Comparison of ENCODE assay signal across 31 cellular contexts in genomic region chr6:168188310-168188973, GRCh38.
"Had no signal": no experiment of that assay in that cellular context is flagged by ENCODE, and none has a peak within 500 bp of the region (broad histone marks: within the 10 kb centered on the region; RNA-seq: fewer than 3 reads in every experiment).

No MANE protein-coding gene starts in this region.

- H3K27ac ChIP-seq: ascending aorta, cardiac muscle cell, coronary artery, dorsolateral prefrontal cortex, heart right ventricle, left lung, spleen, tibial nerve, VCaP had no signal

- H3K27ac Mint-ChIP-seq: activated naive CD4-positive, alpha-beta T cell treated with anti-CD3 and anti-CD28 coated beads, Interleukin-2, amount 10 ng/mL, durations not matched to agents 7 days and 5 days; activated naive CD8-positive, alpha-beta T cell treated with anti-CD3 and anti-CD28 coated beads, Interleukin-2, amount 10 ng/mL, durations not matched to agents 7 days and 5 days; brain; nephron; progenitor cell of endocrine pancreas; T-helper 1 cell treated with Interleukin-12 subunit alpha and Interleukin-12 subunit beta and Interleukin-4 antibody, amounts not matched to agents 30 μg/mL and 1 μg/mL, for 36 hours had no signal

- DNase-seq: activated CD4-positive, alpha-beta T cell treated with anti-CD3 and anti-CD28 coated beads for 48 hours; activated CD4-positive, alpha-beta T cell treated with anti-CD3 and anti-CD28 coated beads, Interleukin-2, amount 50 U/mL, for 48 hours; activated gamma-delta T cell; activated naive CD4-positive, alpha-beta T cell treated with anti-CD3 and anti-CD28 coated beads, Interleukin-2, amount 10 ng/mL, durations not matched to agents 7 days and 5 days; activated naive CD8-positive, alpha-beta T cell treated with anti-CD3 and anti-CD28 coated beads, Interleukin-2, amount 10 ng/mL, durations not matched to agents 7 days and 5 days; activated T-cell treated with anti-CD3 and anti-CD28 coated beads, Interleukin-2, amount 50 U/mL, for 1 hour; effector memory CD4-positive, alpha-beta T cell; foreskin fibroblast; heart right ventricle; kidney glomerular epithelial cell; left lung; mesendoderm; SK-N-SH; spleen; stimulated activated naive CD4-positive, alpha-beta T cell; SW 1271; T-helper 9 cell had no signal

- H3K36me3 Mint-ChIP-seq: activated naive CD4-positive, alpha-beta T cell treated with anti-CD3 and anti-CD28 coated beads, Interleukin-2, amount 10 ng/mL, durations not matched to agents 7 days and 5 days; activated naive CD8-positive, alpha-beta T cell treated with anti-CD3 and anti-CD28 coated beads, Interleukin-2, amount 10 ng/mL, durations not matched to agents 7 days and 5 days; brain had no signal

- H3K4me1 Mint-ChIP-seq: activated naive CD4-positive, alpha-beta T cell treated with anti-CD3 and anti-CD28 coated beads, Interleukin-2, amount 10 ng/mL, durations not matched to agents 7 days and 5 days; activated naive CD8-positive, alpha-beta T cell treated with anti-CD3 and anti-CD28 coated beads, Interleukin-2, amount 10 ng/mL, durations not matched to agents 7 days and 5 days had no signal

- H3K9me3 ChIP-seq: ascending aorta, heart right ventricle, left lung, SK-N-SH, tibial nerve had no signal

- ATAC-seq: left lung had no signal

- H3K27me3 ChIP-seq: ascending aorta, cardiac muscle cell, tibial nerve had no signal

- H3K36me3 ChIP-seq: ascending aorta, cardiac muscle cell, heart right ventricle, left lung, spleen, tibial nerve had no signal

- H3K27me3 Mint-ChIP-seq: activated naive CD4-positive, alpha-beta T cell treated with anti-CD3 and anti-CD28 coated beads, Interleukin-2, amount 10 ng/mL, durations not matched to agents 7 days and 5 days; activated naive CD8-positive, alpha-beta T cell treated with anti-CD3 and anti-CD28 coated beads, Interleukin-2, amount 10 ng/mL, durations not matched to agents 7 days and 5 days had no signal

- FAIRE-seq: endothelial cell of umbilical vein, TTC549, urothelium cell line had no signal

- H3K4me3 ChIP-seq: ascending aorta, cardiac muscle cell, coronary artery, dorsolateral prefrontal cortex, heart right ventricle, left lung, lung, spleen, tibial nerve had no signal

- H3K4me1 ChIP-seq: ascending aorta, heart right ventricle, left lung, spleen, tibial nerve had no signal

- H3K4me3 Mint-ChIP-seq: activated naive CD4-positive, alpha-beta T cell treated with anti-CD3 and anti-CD28 coated beads, Interleukin-2, amount 10 ng/mL, durations not matched to agents 7 days and 5 days; activated naive CD8-positive, alpha-beta T cell treated with anti-CD3 and anti-CD28 coated beads, Interleukin-2, amount 10 ng/mL, durations not matched to agents 7 days and 5 days; brain; nephron; T-helper 1 cell treated with Interleukin-12 subunit alpha and Interleukin-12 subunit beta and Interleukin-4 antibody, amounts not matched to agents 30 μg/mL and 1 μg/mL, for 36 hours had no signal

- H3K9me3 Mint-ChIP-seq: activated naive CD4-positive, alpha-beta T cell treated with anti-CD3 and anti-CD28 coated beads, Interleukin-2, amount 10 ng/mL, durations not matched to agents 7 days and 5 days; activated naive CD8-positive, alpha-beta T cell treated with anti-CD3 and anti-CD28 coated beads, Interleukin-2, amount 10 ng/mL, durations not matched to agents 7 days and 5 days; T-helper 1 cell treated with Interleukin-12 subunit alpha and Interleukin-12 subunit beta and Interleukin-4 antibody, amounts not matched to agents 30 μg/mL and 1 μg/mL, for 36 hours had no signal
